In genomic region chr16:58371841-58372240, GRCh38 we compare ENCODE assay signal across 25 cellular contexts.
"Had no signal": no experiment of that assay in that cellular context is flagged by ENCODE, and none has a peak within 500 bp of the region (broad histone marks: within the 10 kb centered on the region; RNA-seq: fewer than 3 reads in every experiment).

No MANE protein-coding gene starts in this region.

- H3K79me2 ChIP-seq: hepatocyte had no signal

- H3K9me3 ChIP-seq: esophagus muscularis mucosa, gastroesophageal sphincter, left ventricle myocardium inferior, lower lobe of right lung, mucosa of descending colon had no signal

- ATAC-seq: foreskin keratinocyte; gastroesophageal sphincter; heart left ventricle; left colon; left lobe of liver; lower lobe of right lung; mucosa of descending colon; naive thymus-derived CD8-positive, alpha-beta T cell had no signal

- H3K4me3 ChIP-seq: coronary artery, dorsolateral prefrontal cortex, esophagus muscularis mucosa, gastroesophageal sphincter, heart left ventricle, hepatocyte, left ventricle myocardium inferior, lower lobe of right lung, mucosa of descending colon had no signal

- H3K4me1 ChIP-seq: esophagus muscularis mucosa, gastroesophageal sphincter, heart left ventricle, left ventricle myocardium inferior, lower lobe of right lung had no signal

- H2AFZ ChIP-seq: hepatocyte had no signal

- H3K27ac ChIP-seq: coronary artery, dorsolateral prefrontal cortex, esophagus muscularis mucosa, foreskin keratinocyte, gastroesophageal sphincter, heart left ventricle, hepatocyte, left ventricle myocardium inferior, lower lobe of right lung had no signal

- H3K36me3 ChIP-seq: esophagus muscularis mucosa, gastroesophageal sphincter, heart left ventricle, left ventricle myocardium inferior, lower lobe of right lung had no signal

- DNase-seq: dermis blood vessel endothelial cell; dorsolateral prefrontal cortex; effector CD4-positive, alpha-beta T cell; effector memory CD4-positive, alpha-beta T cell; foreskin keratinocyte; heart left ventricle; hypothalamus; immature natural killer cell; islet precursor cell; kidney; kidney glomerular epithelial cell; left colon; left ventricle myocardium inferior; lower lobe of right lung; mesenchymal stem cell; mucosa of descending colon; naive B cell; naive thymus-derived CD8-positive, alpha-beta T cell had no signal

- H3K27me3 ChIP-seq: heart left ventricle, hepatocyte had no signal

- H3K4me2 ChIP-seq: hepatocyte had no signal

- FAIRE-seq: endothelial cell of umbilical vein, frontal cortex, kidney had no signal
